Comparison of ENCODE assay signal across 15 cellular contexts in the genomic region with DNA sequence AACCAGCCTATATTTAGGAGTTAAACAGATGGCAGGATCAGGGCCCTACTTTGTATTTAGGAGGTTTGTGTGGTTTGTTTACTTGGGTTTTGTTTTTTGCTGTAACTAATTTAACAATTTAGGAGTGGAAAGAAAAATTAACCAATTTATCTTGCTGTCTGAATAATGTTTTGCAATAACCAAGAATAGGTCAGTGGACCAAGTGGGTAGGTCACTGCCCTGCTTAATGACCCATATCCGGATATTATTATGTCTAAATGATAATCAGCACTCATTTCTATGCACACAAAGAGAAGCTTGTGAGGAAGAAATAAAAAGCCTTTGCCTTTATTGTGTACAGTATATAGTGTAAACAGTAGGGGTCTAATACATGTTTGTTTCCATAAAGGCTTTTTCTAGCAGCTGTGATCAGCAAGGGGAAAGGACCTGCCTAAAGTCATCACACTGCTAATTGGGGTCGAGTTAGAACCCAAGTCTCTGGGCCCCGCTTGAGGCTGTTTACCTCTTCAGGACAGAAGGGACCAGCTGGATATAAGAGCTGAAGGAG.
"Had no signal": no experiment of that assay in that cellular context is flagged by ENCODE, and none has a peak within 500 bp of the region (broad histone marks: within the 10 kb centered on the region; RNA-seq: fewer than 3 reads in every experiment).

No MANE protein-coding gene starts in this region.

- H3K36me3 ChIP-seq: ascending aorta, ovary, sigmoid colon, stomach, thoracic aorta had no signal

- H3K27me3 Mint-ChIP-seq: activated naive CD8-positive, alpha-beta T cell treated with anti-CD3 and anti-CD28 coated beads, Interleukin-2, amount 50 U/mL, for 24 hours; activated T-helper 17 cell treated with anti-CD3 and anti-CD28 coated beads, Interleukin-2, amount 50 U/mL, for 72 hours had no signal

- DNase-seq: activated CD4-positive, alpha-beta T cell treated with anti-CD3 and anti-CD28 coated beads for 1 hour; activated CD4-positive, alpha-beta T cell treated with anti-CD3 and anti-CD28 coated beads, Interleukin-2, amount 50 U/mL, for 4 hours; activated naive CD4-positive, alpha-beta T cell treated with Interleukin-2 at 50 U/mL for 16 hours; activated naive CD8-positive, alpha-beta T cell treated with anti-CD3 and anti-CD28 coated beads, Interleukin-2, amount 50 U/mL, for 24 hours; activated T-cell treated with anti-CD3 and anti-CD28 coated beads for 4 hours; foreskin fibroblast; ovary; sigmoid colon; stimulated activated CD4-positive, alpha-beta T cell treated with anti-CD3 and anti-CD28 coated beads, Interleukin-1b, Interleukin-23, amount 100 ng/mL, for 48 hours; stomach; T-helper 1 cell; T1000 had no signal

- H3K9me3 Mint-ChIP-seq: activated naive CD8-positive, alpha-beta T cell treated with anti-CD3 and anti-CD28 coated beads, Interleukin-2, amount 50 U/mL, for 24 hours; activated T-helper 17 cell treated with anti-CD3 and anti-CD28 coated beads, Interleukin-2, amount 50 U/mL, for 72 hours had no signal

- H3K4me3 Mint-ChIP-seq: activated naive CD8-positive, alpha-beta T cell treated with anti-CD3 and anti-CD28 coated beads, Interleukin-2, amount 50 U/mL, for 24 hours; activated T-helper 17 cell treated with anti-CD3 and anti-CD28 coated beads, Interleukin-2, amount 50 U/mL, for 72 hours had no signal

- H3K4me1 Mint-ChIP-seq: activated T-helper 17 cell treated with anti-CD3 and anti-CD28 coated beads, Interleukin-2, amount 50 U/mL, for 72 hours had no signal

- H3K27ac Mint-ChIP-seq: activated naive CD8-positive, alpha-beta T cell treated with anti-CD3 and anti-CD28 coated beads, Interleukin-2, amount 50 U/mL, for 24 hours; activated T-helper 17 cell treated with anti-CD3 and anti-CD28 coated beads, Interleukin-2, amount 50 U/mL, for 72 hours had no signal

- H3K27me3 ChIP-seq: ascending aorta, ovary, sigmoid colon, stomach had no signal

- H3K4me3 ChIP-seq: ascending aorta, ovary, sigmoid colon, stomach, thoracic aorta had no signal

- H3K27ac ChIP-seq: ovary, sigmoid colon, stomach, thoracic aorta had no signal

- H3K9me3 ChIP-seq: ascending aorta, ovary, sigmoid colon, stomach, thoracic aorta had no signal

- ATAC-seq: activated naive CD8-positive, alpha-beta T cell treated with anti-CD3 and anti-CD28 coated beads, Interleukin-2, amount 50 U/mL, for 24 hours; activated T-helper 17 cell treated with anti-CD3 and anti-CD28 coated beads, Interleukin-2, amount 50 U/mL, for 72 hours had no signal
